In the genomic region with DNA sequence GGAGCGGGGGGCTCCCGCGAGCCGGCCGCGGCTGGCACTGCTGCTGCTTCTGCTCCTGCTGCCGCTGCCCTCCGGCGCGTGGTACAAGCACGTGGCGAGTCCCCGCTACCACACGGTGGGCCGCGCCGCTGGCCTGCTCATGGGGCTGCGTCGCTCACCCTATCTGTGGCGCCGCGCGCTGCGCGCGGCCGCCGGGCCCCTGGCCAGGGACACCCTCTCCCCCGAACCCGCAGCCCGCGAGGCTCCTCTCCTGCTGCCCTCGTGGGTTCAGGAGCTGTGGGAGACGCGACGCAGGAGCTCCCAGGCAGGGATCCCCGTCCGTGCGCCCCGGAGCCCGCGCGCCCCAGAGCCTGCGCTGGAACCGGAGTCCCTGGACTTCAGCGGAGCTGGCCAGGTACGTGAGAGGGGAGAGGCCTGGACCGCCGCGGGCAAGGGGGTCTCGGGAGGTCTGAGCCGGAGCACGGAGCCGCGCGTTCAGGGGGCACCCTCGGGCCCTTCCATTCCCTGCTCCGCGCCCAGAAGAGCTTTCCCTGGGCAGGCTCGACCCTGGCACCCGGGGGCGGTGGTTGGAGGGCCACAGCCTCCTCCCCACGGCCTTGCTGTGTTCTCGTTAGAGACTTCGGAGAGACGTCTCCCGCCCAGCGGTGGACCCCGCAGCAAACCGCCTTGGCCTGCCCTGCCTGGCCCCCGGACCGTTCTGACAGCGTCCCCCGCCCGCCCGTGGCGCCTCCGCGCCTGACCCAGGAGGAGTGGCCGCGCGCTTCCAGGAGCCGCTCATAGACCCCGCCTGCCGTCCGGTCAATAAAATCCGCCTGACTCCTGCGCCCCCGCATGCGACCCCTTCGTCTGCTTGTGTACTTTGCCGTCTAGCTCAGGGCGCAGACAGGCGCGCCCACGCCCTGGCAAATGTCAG, we compare ENCODE assay signal across 11 cellular contexts. TPM values are rescaled to one million over a fixed set of nuclear protein-coding genes. Genes with fewer than 3 reads are reported as not detected.
DNase-seq lines count a peak whose midpoint lies in the region; TF ChIP-seq lines count a peak whose summit lies in the region.
"Had no signal": no experiment of that assay in that cellular context is flagged by ENCODE, and none has a peak within 500 bp of the region (broad histone marks: within the 10 kb centered on the region; RNA-seq: fewer than 3 reads in every experiment).

No MANE protein-coding gene starts in this region.

- no peaks in the 10 kb centered on the region for H3K27me3 Mint-ChIP-seq in Caco-2 (ENCODE audit: insufficient read depth, unreplicated experiment)
- H3K27me3 Mint-ChIP-seq in brain: peaks cover 65% of the 10 kb centered on the region

- H3K27me3 ChIP-seq in Caco-2 (replicated peaks; ENCODE audit: control insufficient read depth, insufficient read depth, low read length) (no peaks in the 10 kb centered on the region), HUES64 (ENCODE audit: insufficient read depth, low read length) (peaks cover 61% of the 10 kb centered on the region), neural cell (ENCODE audit: insufficient read depth, low read depth, low read length) (peaks cover 41% of the 10 kb centered on the region), stomach (peaks cover 20 to 54% (median 31%) of the 10 kb centered on the region in 3 donors)

- TF ChIP-seq POLR2A in stomach (IDR thresholded peaks at IDR 0.05): no peak

- H3K27ac Mint-ChIP-seq in Caco-2 (ENCODE audit: unreplicated experiment): no peak overlapping the region
- no peak overlapping the region for H3K27ac Mint-ChIP-seq in brain

- H3K4me3 Mint-ChIP-seq in Caco-2 (ENCODE audit: unreplicated experiment): peak overlapping the region; percentile 67
- H3K4me3 Mint-ChIP-seq in brain: peak overlapping the region in 4 of 5 experiments; percentile 54 to 74 (median 62)

- no peaks in the 10 kb centered on the region for H3K36me3 ChIP-seq in Caco-2 (ENCODE audit: control insufficient read depth, insufficient read depth, low read length)
- no peaks in the 10 kb centered on the region for H3K36me3 ChIP-seq in HUES64 (ENCODE audit: insufficient read depth, low read length)
- no peaks in the 10 kb centered on the region for H3K36me3 ChIP-seq in neural cell (ENCODE audit: insufficient read depth, low read length)
- no peaks in the 10 kb centered on the region for H3K36me3 ChIP-seq in stomach
- H3K36me3 ChIP-seq: adrenal gland, esophagus squamous epithelium had no signal

- no peak for DNase-seq in Caco-2
- no peak for DNase-seq in stomach
- DNase-seq in stimulated activated CD4-positive, alpha-beta T cell treated with anti-CD3 and anti-CD28 coated beads, Interleukin-1b, Interleukin-23, amount 100 ng/mL, for 48 hours: no peak
- no peak for DNase-seq in cardiac septum (ENCODE audit: low spot score)
- DNase-seq: adrenal gland, EL, esophagus squamous epithelium had no signal

- no peak overlapping the region for H2AFZ ChIP-seq in neural cell (ENCODE audit: low read depth, low read length)

- H3K36me3 Mint-ChIP-seq in Caco-2 (ENCODE audit: insufficient read depth, unreplicated experiment): no peaks in the 10 kb centered on the region
- H3K36me3 Mint-ChIP-seq in brain: no peaks in the 10 kb centered on the region

- H3K9ac ChIP-seq in HUES64 (ENCODE audit: low read depth, low read length) (peak overlapping the region; percentile 44; the same call in 1 of the 2 replicates), neural cell (ENCODE audit: low read length) (no peak overlapping the region)

- H3K9me3 Mint-ChIP-seq in Caco-2 (ENCODE audit: unreplicated experiment): no peaks in the 10 kb centered on the region
- peaks cover 0 to 3% (median 0%) of the 10 kb centered on the region in 5 experiments for H3K9me3 Mint-ChIP-seq in brain

- no peaks in the 10 kb centered on the region for H3K9me2 ChIP-seq in neural cell (ENCODE audit: insufficient read depth, low read length)

- H3K4me3 ChIP-seq in Caco-2 (ENCODE audit: low read depth, low read length) (peak overlapping the region; percentile 34), HUES64 (ENCODE audit: low read length) (peak overlapping the region; percentile 48), neural cell (ENCODE audit: low read length) (peak overlapping the region; percentile 31), stomach (peak overlapping the region in 2 of 4 donors; percentile 22 to 37)
- H3K4me3 ChIP-seq: adrenal gland had no signal

- H3K4me1 ChIP-seq in Caco-2 (peaks cover 20% of the 10 kb centered on the region), HUES64 (ENCODE audit: insufficient read depth, low read length) (no peaks in the 10 kb centered on the region), stomach (peaks cover 25 to 43% (median 39%) of the 10 kb centered on the region in 4 donors)

- BruUV-seq in Caco-2 (replicated peaks; lab: Mats Ljungman, UMichigan): no TSS peak

- H3K79me2 ChIP-seq in neural cell (replicated peaks; ENCODE audit: insufficient read depth, low read length): no peaks in the 10 kb centered on the region

- H3F3A ChIP-seq in neural cell (ENCODE audit: insufficient read depth, low read length, poor library complexity, severe bottlenecking): no peaks in the 10 kb centered on the region

- no peak for TF ChIP-seq EP300 in neural cell (conservative IDR thresholded peaks at IDR 0.05; ENCODE audit: poor library complexity, severe bottlenecking)
- TF ChIP-seq EP300 in stomach (IDR thresholded peaks at IDR 0.05): no peak

- no peak overlapping the region for H3K4me2 ChIP-seq in neural cell (ENCODE audit: low read length)

- H3K9me3 ChIP-seq in Caco-2 (no peaks in the 10 kb centered on the region), HUES64 (ENCODE audit: insufficient read depth, low read depth, low read length) (no peaks in the 10 kb centered on the region), neural cell (ENCODE audit: low read length) (no peaks in the 10 kb centered on the region), stomach (no peaks in the 10 kb centered on the region)
- H3K9me3 ChIP-seq: adrenal gland, esophagus squamous epithelium had no signal

- TF ChIP-seq RAD21 in neural cell (conservative IDR thresholded peaks at IDR 0.05): no peak

- CTCF ChIA-PET in Caco-2 (lab: Charles Lee): interaction anchor here (0.7 to 0.9 kb wide), 2 partner anchors 11 to 28 kb away, joined by 3 read pairs; no protein-coding TSS in a partner anchor

- POLR2A ChIA-PET in Caco-2 (lab: Charles Lee): interaction anchor here (1.2 kb wide), 1 partner anchor 28 kb away, joined by 3 read pairs; the partner anchor contains the start of genes NTHL1 and TSC2

- intact Hi-C loops in Caco-2 (cut with micrococcal nuclease; ENCODE audit: unreplicated experiment): no loop called here
- intact Hi-C loops in stomach (cut with DNase I; ENCODE audit: low total_unique reads): loop anchor here (5.0 to 10.0 kb wide), 2 partner anchors 65 to 132 kb away; no protein-coding TSS in a partner anchor
- intact Hi-C loops in cardiac septum (cut with DNase I): loop anchor here (5.0 to 10.0 kb wide), 2 partner anchors 62 to 485 kb away; no protein-coding TSS in a partner anchor

- TF ChIP-seq CTCF in Caco-2 (IDR thresholded peaks at IDR 0.05; ENCODE audit: insufficient read depth in 1 of 2, low read depth in 1 of 2, low read length in 1 of 2, severe bottlenecking in 1 of 2, unreplicated experiment in 1 of 2) (no peak), brain (conservative IDR thresholded peaks at IDR 0.05) (no peak), neural cell (IDR thresholded peaks at IDR 0.05; ENCODE audit: poor library complexity, severe bottlenecking) (no peak), stomach (IDR thresholded peaks at IDR 0.05) (no peak)

- peaks cover 18% of the 10 kb centered on the region for H3K4me1 Mint-ChIP-seq in Caco-2 (ENCODE audit: low read depth, unreplicated experiment)
- peaks cover 25% of the 10 kb centered on the region for H3K4me1 Mint-ChIP-seq in brain

- WGBS in HUES64: 3% methylated on average over 96 of the region's 96 CpGs
- 0 to 2% (median 1%) methylated on average over 9 to 96 of the region's 96 CpGs for WGBS in stomach, 5 donors

- H3K27ac ChIP-seq in HUES64 (ENCODE audit: low read depth, low read length) (no peak overlapping the region), neural cell (ENCODE audit: low read length) (no peak overlapping the region), stomach (no peak overlapping the region)
- H3K27ac ChIP-seq: adrenal gland, esophagus squamous epithelium had no signal

- no peaks in the 10 kb centered on the region for H4K20me1 ChIP-seq in neural cell (ENCODE audit: insufficient read depth)

RNA-seq across cellular contexts. Expression of gene NPW, which starts 0.6 kb away (rescaled TPM):
- total RNA-seq in Caco-2 (2022) (6.1 and 8.8 TPM in 2 replicates), stomach (under 1 TPM in 1 of 5 donors, not detected in 4; 0.55 TPM), cardiac septum (not detected)
- 1.8 TPM for polyA plus RNA-seq in HUES64 (2013, experiment 1 of 2)
- polyA plus RNA-seq in HUES64 (2013, experiment 2 of 2): 1.4 TPM
- polyA plus RNA-seq in brain (ENCODE audit: insufficient read depth, low read depth, low replicate concordance) (4.3 TPM), neural cell (not detected in 2 replicates), stomach (10 to 100 TPM in 1 of 3 donors, 1 to 10 TPM in 2; 1.6 to 12.4 (median 2.4) TPM)
- polyA minus RNA-seq in neural cell: not detected in 2 replicates
- total RNA-seq: skeletal muscle tissue had no signal

RNA-seq across cellular contexts. Expression of gene NHERF2, which starts 6.5 kb away (rescaled TPM):
- 21.8 and 26.6 TPM in 2 replicates for total RNA-seq in Caco-2 (2022)
- 5.8 TPM for polyA plus RNA-seq in HUES64 (2013, experiment 1 of 2)
- 7.9 TPM for polyA plus RNA-seq in HUES64 (2013, experiment 2 of 2)
- polyA plus RNA-seq in brain (ENCODE audit: insufficient read depth, low read depth, low replicate concordance): 112 TPM
- 3.4 and 4.1 TPM in 2 replicates for polyA plus RNA-seq in neural cell
- 2.8 and 5.4 TPM in 2 replicates for polyA minus RNA-seq in neural cell
- 100 to 1,000 TPM in 2 of 5 donors, 10 to 100 TPM in 3; 17.4 to 201 (median 95.5) TPM for total RNA-seq in stomach
- 100 to 1,000 TPM in 2 of 3 donors, 10 to 100 TPM in 1; 65.4 to 236 (median 157) TPM for polyA plus RNA-seq in stomach
- 183 TPM for total RNA-seq in cardiac septum

RNA-seq across cellular contexts. Expression of gene ZNF598, which starts 10.6 kb away (rescaled TPM):
- 43.7 and 50.4 TPM in 2 replicates for total RNA-seq in Caco-2 (2022)
- polyA plus RNA-seq in HUES64 (2013, experiment 1 of 2): 28.1 TPM
- 25.1 TPM for polyA plus RNA-seq in HUES64 (2013, experiment 2 of 2)
- 32.5 TPM for polyA plus RNA-seq in brain (ENCODE audit: insufficient read depth, low read depth, low replicate concordance)
- polyA plus RNA-seq in neural cell: 18.2 and 22.1 TPM in 2 replicates
- polyA minus RNA-seq in neural cell: 15.6 and 26.3 TPM in 2 replicates
- total RNA-seq in stomach: 10 to 100 TPM; 16.3 to 86.2 (median 34.8) TPM
- polyA plus RNA-seq in stomach: 10 to 100 TPM; 21.1 to 31.0 (median 21.4) TPM
- total RNA-seq in cardiac septum: 21.9 TPM

RNA-seq across cellular contexts. Expression of gene NTHL1, which starts 27.5 kb away (rescaled TPM):
- 34.3 and 38.6 TPM in 2 replicates for total RNA-seq in Caco-2 (2022)
- polyA plus RNA-seq in HUES64 (2013, experiment 1 of 2): 53.2 TPM
- polyA plus RNA-seq in HUES64 (2013, experiment 2 of 2): 44.9 TPM
- polyA plus RNA-seq in brain (ENCODE audit: insufficient read depth, low read depth, low replicate concordance): 66.3 TPM
- 43.1 and 56.9 TPM in 2 replicates for polyA plus RNA-seq in neural cell
- polyA minus RNA-seq in neural cell: 13.1 and 23.1 TPM in 2 replicates
- total RNA-seq in stomach: 100 to 1,000 TPM in 2 of 5 donors, 1 to 10 TPM in 3; 2.3 to 663 (median 9.5) TPM
- polyA plus RNA-seq in stomach: 10 to 100 TPM; 29.2 to 40.6 (median 36.6) TPM
- total RNA-seq in cardiac septum: 10.4 TPM

RNA-seq across cellular contexts. Expression of gene TSC2, which starts 27.6 kb away (rescaled TPM):
- 109 and 112 TPM in 2 replicates for total RNA-seq in Caco-2 (2022)
- polyA plus RNA-seq in HUES64 (2013, experiment 1 of 2): 39.7 TPM
- 37.3 TPM for polyA plus RNA-seq in HUES64 (2013, experiment 2 of 2)
- polyA plus RNA-seq in brain (ENCODE audit: insufficient read depth, low read depth, low replicate concordance): 72.7 TPM
- polyA plus RNA-seq in neural cell: 69.2 and 92.8 TPM in 2 replicates
- polyA minus RNA-seq in neural cell: 85.9 and 96.4 TPM in 2 replicates
- total RNA-seq in stomach: 100 to 1,000 TPM in 3 of 5 donors, 10 to 100 TPM in 2; 68.5 to 369 (median 118) TPM
- polyA plus RNA-seq in stomach: 10 to 100 TPM; 40.8 to 46.0 (median 41.1) TPM
- 73.3 TPM for total RNA-seq in cardiac septum
